Comparison of ENCODE assay signal across 8 cellular contexts in genomic region chr10:37976091-37976879, GRCh38. TPM values are rescaled to one million over a fixed set of nuclear protein-coding genes. Genes with fewer than 3 reads are reported as not detected.
A peak's percentile ranks its signal among the peaks of the same experiment; 100 is the strongest.
DNase-seq lines count a peak whose midpoint lies in the region; ATAC-seq and TF ChIP-seq lines count a peak whose summit lies in the region.

Gene ZNF25, minus strand, starts transcription at chr10:37976647. Its CDS starts 4,925 bp downstream, at chr10:37971722.

- no peaks in the 10 kb centered on the region for H3K36me3 ChIP-seq in endodermal cell (ENCODE audit: control insufficient read depth, insufficient read depth, low read length)

- DNase-seq in Calu3 (peak; percentile 95), HUDEP-2 (lab: John Stamatoyannopoulos, UW; ENCODE audit: unreplicated experiment in 76 of 76) (peak; percentile 15 to 99 (median 96)), NOMO-1 treated with dmso at 0.1 percent for 144 hours (lab: John Stamatoyannopoulos, UW; ENCODE audit: unreplicated experiment) (peak; percentile 97), endodermal cell (peak; percentile 99), mesenteric fat pad (ENCODE audit: low spot score) (peak; percentile 100)
- peak; percentile 96 for DNase-seq in activated CD8-positive, alpha-beta memory T cell treated with anti-CD3 and anti-CD28 coated beads, Interleukin-2, amount 50 U/mL, for 24 hours (ENCODE audit: extremely low read depth)
- peak; percentile 85 for DNase-seq in stimulated activated CD8-positive, alpha-beta memory T cell treated with anti-CD3 and anti-CD28 coated beads, Interleukin-15, amount 100 ng/mL, for 24 hours (ENCODE audit: low read depth)

- H3K36me3 Mint-ChIP-seq in Calu3 (ENCODE audit: insufficient read depth, unreplicated experiment) (peaks cover 18% of the 10 kb centered on the region), endodermal cell (ENCODE audit: low read depth) (no peaks in the 10 kb centered on the region)

- H3K4me1 ChIP-seq in endodermal cell (ENCODE audit: control insufficient read depth, insufficient read depth, low read length) = no peaks in the 10 kb centered on the region

- H3K27ac Mint-ChIP-seq in Calu3 (ENCODE audit: unreplicated experiment) (peak within 1 kb of the TSS; percentile 84), endodermal cell (peak within 1 kb of the TSS; percentile 93)

- H3K4me1 Mint-ChIP-seq in Calu3 (ENCODE audit: low read depth, unreplicated experiment) (peaks cover 9% of the 10 kb centered on the region), endodermal cell (no peaks in the 10 kb centered on the region)

- intact Hi-C loops in Calu3 (cut with micrococcal nuclease; ENCODE audit: unreplicated experiment) = loop anchor here (5.0 to 10.0 kb wide), 3 partner anchors 116 to 389 kb away; partner anchors contain the start of genes ZNF248 and ZNF37A

- CTCF ChIA-PET in Calu3 (lab: Charles Lee) = interaction anchor here (0.6 to 1.2 kb wide), 7 partner anchors 8 to 1111 kb away, joined by 3 to 14 read pairs (median 5); partner anchors contain the start of gene ZNF33A

- peak; percentile 97 for ATAC-seq in GM21381 (IDR thresholded peaks at IDR 0.05; ENCODE audit: unreplicated experiment)

- H3K27ac ChIP-seq in endodermal cell (ENCODE audit: low read depth, low read length) = peak within 1 kb of the TSS; percentile 85

- WGBS in endodermal cell (ENCODE audit: insufficient coverage in 1 of 2, insufficient read length in 1 of 2), 2 experiments = 0 to 1% methylated on average over 28 to 66 of the region's 66 CpGs

- no TSS peak for BruUV-seq in Calu3 (replicated peaks; lab: Mats Ljungman, UMichigan)

- peak within 1 kb of the TSS; percentile 84 for H3K4me3 ChIP-seq in endodermal cell (ENCODE audit: low read length)

- H3K9me3 Mint-ChIP-seq in Calu3 (ENCODE audit: low read depth, unreplicated experiment) (no peaks in the 10 kb centered on the region), endodermal cell (peaks cover 39% of the 10 kb centered on the region)

- no peaks in the 10 kb centered on the region for H3K27me3 ChIP-seq in endodermal cell (ENCODE audit: control insufficient read depth, insufficient read depth, low read length, poor library complexity, severe bottlenecking)

- H3K9me3 ChIP-seq in endodermal cell (ENCODE audit: control insufficient read depth, low read length) = no peaks in the 10 kb centered on the region

- H3K27me3 Mint-ChIP-seq in Calu3 (ENCODE audit: unreplicated experiment) (no peaks in the 10 kb centered on the region), endodermal cell (ENCODE audit: insufficient read depth) (no peaks in the 10 kb centered on the region)

- peak within 1 kb of the TSS; percentile 63 for H3K9ac ChIP-seq in endodermal cell (ENCODE audit: extremely low read depth, low read length, poor library complexity, severe bottlenecking)

- H3K4me3 Mint-ChIP-seq in Calu3 (ENCODE audit: low read depth, unreplicated experiment) (peak within 1 kb of the TSS; percentile 93), endodermal cell (peak within 1 kb of the TSS; percentile 73)

- TF ChIP-seq CTCF in Calu3 (IDR thresholded peaks at IDR 0.05; ENCODE audit: unreplicated experiment) = peak; percentile 70
- TF ChIP-seq CTCF in endodermal cell (conservative IDR thresholded peaks at IDR 0.05) = peak; percentile 84

RNA-seq across cellular contexts. Expression of gene ZNF25, which starts in this region (rescaled TPM):
- total RNA-seq in Calu3 (2022) (2.8 and 3.0 TPM in 2 replicates), endodermal cell (1 to 10 TPM in 1 of 2 donors, under 1 TPM in 1; 0.55 to 1.8 TPM), mesenteric fat pad (17.1 TPM)
- 7.5 TPM for polyA plus RNA-seq in endodermal cell (2013, experiment 1 of 2)
- polyA plus RNA-seq in endodermal cell (2013, experiment 2 of 2) = 7.5 TPM

Comparison
In these comparisons a context has a peak if more than half of its experiments do, and no peak if none do; other contexts are left out.
1. Peak in every context shown above with its lines: DNase-seq, ATAC-seq, H3K4me3 ChIP-seq and H3K27ac ChIP-seq.